8 cellular contexts compared by ENCODE assay signal in the genomic region with DNA sequence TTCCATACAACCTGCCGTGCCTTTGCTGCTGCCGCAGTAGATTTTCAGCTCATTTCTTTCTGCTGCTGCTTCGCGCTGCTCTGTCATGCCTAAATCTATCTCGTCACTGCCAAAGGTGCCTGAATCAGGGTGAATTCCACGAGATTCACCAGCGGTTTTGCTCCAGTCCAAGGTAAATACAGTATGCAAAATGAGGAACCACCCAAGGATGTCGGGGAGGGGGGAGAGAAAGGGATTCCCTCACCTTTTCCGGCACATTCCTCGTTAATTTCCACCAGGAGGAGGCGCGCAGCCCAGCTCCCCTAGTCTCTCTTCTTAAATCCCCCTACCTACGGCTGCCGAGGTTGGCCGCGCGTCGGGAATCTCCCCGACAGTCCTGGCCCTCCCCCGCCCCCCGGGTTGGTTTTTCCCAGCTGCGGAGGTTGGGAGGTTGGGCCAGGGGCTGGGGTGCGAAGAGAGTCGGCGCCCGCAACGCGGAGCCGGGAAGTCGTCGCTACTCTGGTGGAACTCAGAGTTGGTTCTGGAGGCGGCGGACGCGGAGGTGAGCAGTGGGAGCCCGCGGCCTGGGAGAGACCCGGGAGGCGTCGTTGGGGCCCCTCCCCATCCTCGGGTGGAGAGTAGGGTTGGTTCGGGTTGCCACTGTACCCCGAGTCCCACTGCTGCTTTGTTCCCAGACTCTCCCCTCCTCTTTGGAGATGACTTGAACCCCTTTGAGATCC. TPM values are rescaled to one million over a fixed set of nuclear protein-coding genes. Genes with fewer than 3 reads are reported as not detected.
DNase-seq lines count a peak whose midpoint lies in the region; ATAC-seq, FAIRE-seq and TF ChIP-seq lines count a peak whose summit lies in the region.

Gene TPBG (plus strand): TSS at position 450 of the 719 bp plus-strand sequence. CDS start 1,145 bp downstream, outside the sequence.

- no peaks in the 10 kb centered on the region for H3K9me3 ChIP-seq in A549
- H3K9me3 ChIP-seq in iPS-18a (ENCODE audit: control insufficient read depth, low read depth, low read length), result no peaks in the 10 kb centered on the region
- H3K9me3 ChIP-seq in sigmoid colon, result no peaks in the 10 kb centered on the region

- no peak for FAIRE-seq in A549 (lab: Jason Lieb, UNC)

- H3K27ac ChIP-seq in A549 (peak within 1 kb of the TSS; percentile 96 to 98), iPS-18a (ENCODE audit: low read length) (peak within 1 kb of the TSS; percentile 18), sigmoid colon (peak within 1 kb of the TSS; percentile 64 to 91 (median 73))

- H3K36me3 Mint-ChIP-seq in MCF 10A (ENCODE audit: insufficient read depth, unreplicated experiment), result peaks cover 17% of the 10 kb centered on the region

- peak within 1 kb of the TSS; percentile 94 for H3K27ac Mint-ChIP-seq in MCF 10A (ENCODE audit: low read depth, unreplicated experiment)

- BruUV-seq in MCF 10A (replicated peaks; lab: Mats Ljungman, UMichigan), result no TSS peak

- H3K9ac ChIP-seq in iPS-18a (ENCODE audit: low read length), result peak within 1 kb of the TSS; percentile 73

- TF ChIP-seq CTCF in A549 (IDR thresholded peaks at IDR 0.05) (peak; percentile 25; the same call in 1 of the 3 replicates), GM12865 (IDR thresholded peaks at IDR 0.05; ENCODE audit: insufficient read depth, low read depth, low read length, missing control alignments) (peak; percentile 11), MCF 10A (IDR thresholded peaks at IDR 0.05; ENCODE audit: unreplicated experiment) (peak; percentile 23), sigmoid colon (IDR thresholded peaks at IDR 0.05) (no peak)

- no peak for TF ChIP-seq EP300 in A549 (IDR thresholded peaks at IDR 0.05)
- TF ChIP-seq EP300 in sigmoid colon (IDR thresholded peaks at IDR 0.05), result no peak

- H3K4me3 Mint-ChIP-seq in MCF 10A (ENCODE audit: unreplicated experiment), result peak within 1 kb of the TSS; percentile 87

- intact Hi-C loops in MCF 10A (cut with micrococcal nuclease) (loop anchor here (1.0 to 2.0 kb wide), 6 partner anchors 32 to 694 kb away; no protein-coding TSS in a partner anchor), sigmoid colon (cut with DNase I) (loop anchor here (5.0 kb wide), 1 partner anchor 694 kb away; no protein-coding TSS in a partner anchor)

- CTCF ChIA-PET in A549 (lab: Yijun Ruan, JAX) (interaction anchor here (0.6 to 2.6 kb wide), 12 partner anchors 20 to 703 kb away, joined by 3 to 9 read pairs (median 4); partner anchors contain the start of genes DOP1A and UBE3D), MCF 10A (lab: Yijun Ruan, JAX) (interaction anchor here (0.6 to 1.8 kb wide), 14 partner anchors 11 to 1567 kb away, joined by 3 to 8 read pairs (median 4); partner anchors contain the start of gene UBE3D)

- H3K27me3 Mint-ChIP-seq in MCF 10A (ENCODE audit: insufficient read depth, unreplicated experiment), result no peaks in the 10 kb centered on the region

- WGBS in A549 (ENCODE audit: missing lambda C conversion rate), result 0% methylated on average over 19 of the region's 43 CpGs
- 1% methylated on average over 43 of the region's 43 CpGs for WGBS in sigmoid colon, 2 donors

- no peaks in the 10 kb centered on the region for H3K9me3 Mint-ChIP-seq in MCF 10A (ENCODE audit: unreplicated experiment)

- H3K4me1 ChIP-seq in A549, result peaks cover 27% of the 10 kb centered on the region; the same call in 2 of the 3 replicates
- peaks cover 21% of the 10 kb centered on the region for H3K4me1 ChIP-seq in iPS-18a (ENCODE audit: control insufficient read depth, low read depth, low read length)
- H3K4me1 ChIP-seq in sigmoid colon, result peaks cover 0 to 33% (median 20%) of the 10 kb centered on the region in 4 donors

- POLR2A ChIA-PET in A549 (lab: Yijun Ruan, JAX), result interaction anchor here (0.9 to 3.1 kb wide), 4 partner anchors 34 to 115 kb away, joined by 3 to 17 read pairs (median 4); partner anchors contain the start of gene IBTK
- POLR2A ChIA-PET in MCF 10A (lab: Yijun Ruan, JAX), result interaction anchor here (0.7 to 7.8 kb wide), 34 partner anchors 9 to 708 kb away, joined by 3 to 67 read pairs (median 5); partner anchors contain the start of genes DOP1A, IBTK and UBE3D

- H3K36me3 ChIP-seq in iPS-18a (ENCODE audit: control insufficient read depth, low read depth, low read length) (peaks cover 5% of the 10 kb centered on the region), sigmoid colon (no peaks in the 10 kb centered on the region)

- peaks cover 32% of the 10 kb centered on the region for H3K4me1 Mint-ChIP-seq in MCF 10A (ENCODE audit: insufficient read depth, unreplicated experiment)

- TF ChIP-seq RAD21 in A549 (conservative IDR thresholded peaks at IDR 0.05 in 1 of 2, IDR thresholded peaks at IDR 0.05 in 1 of 2), result peak; percentile 22 to 41; a peak in 4 of 5 replicates

- peaks cover 25% of the 10 kb centered on the region for H3K27me3 ChIP-seq in iPS-18a (ENCODE audit: control insufficient read depth, insufficient read depth, low read length)
- peaks cover 8 to 50% (median 17%) of the 10 kb centered on the region in 3 donors for H3K27me3 ChIP-seq in sigmoid colon

- ATAC-seq in A549, result peak; percentile 62 to 80
- peak; percentile 25 for ATAC-seq in HG03103 (IDR thresholded peaks at IDR 0.05; ENCODE audit: low read depth, unreplicated experiment)
- no peak for ATAC-seq in HG02840 (IDR thresholded peaks at IDR 0.05; ENCODE audit: low FRiP score, unreplicated experiment)

- DNase-seq in A549 (ENCODE audit: low read depth in 1 of 2, low spot score in 1 of 2) (peak; percentile 46 to 72), GM12865 (ENCODE audit: low read depth) (peak; percentile 72), RPMI7951 (ENCODE audit: low read depth) (peak; percentile 72), MCF 10A (ENCODE audit: unreplicated experiment) (peak; percentile 85), sigmoid colon (peak; percentile 70)

- H3K4me3 ChIP-seq in A549 (peak within 1 kb of the TSS; percentile 95), GM12865 (ENCODE audit: low read depth, low read length) (peak within 1 kb of the TSS; percentile 68), iPS-18a (ENCODE audit: low read length) (peak within 1 kb of the TSS; percentile 95), sigmoid colon (peak within 1 kb of the TSS; percentile 39 to 69 (median 56))

- H3K4me2 ChIP-seq in A549, result peak within 1 kb of the TSS; percentile 98

- TF ChIP-seq POLR2A in A549 (IDR thresholded peaks at IDR 0.05; ENCODE audit: low read length) (peak; percentile 70), sigmoid colon (IDR thresholded peaks at IDR 0.05) (no peak)

TF ChIP-seq in A549, 52 proteins besides CTCF, POLR2A, EP300 and RAD21:
- TF ChIP-seq MAX (IDR thresholded peaks at IDR 0.05), result peak; percentile 53
- TF ChIP-seq SMC3 (IDR thresholded peaks at IDR 0.05), result peak; percentile 55
- no peak for TF ChIP-seq ESRRA (IDR thresholded peaks at IDR 0.05; ENCODE audit: borderline replicate concordance, low read length)
- TF ChIP-seq JUN (IDR thresholded peaks at IDR 0.05), result 0 out of 5 replicates have a peak, but pooled peaks of 1 of the 2 experiments have one; percentile 58
- peak; percentile 74; the same call in 1 of the 3 replicates for TF ChIP-seq BCL3 (IDR thresholded peaks at IDR 0.05)
- no peak for TF ChIP-seq HOXB13 (CRISPR knock-in tag; IDR thresholded peaks at IDR 0.05; ENCODE audit: low read depth)

RNA-seq across cellular contexts. Expression of gene TPBG, which starts in this region (rescaled TPM):
- polyA plus RNA-seq in A549 (2011; rRNA removed) (47.1 and 54.4 TPM in 2 replicates), A549 (2017; fragmentation: RNase III; extraction: RNeasy Plus Mini Kit Qiagen cat#74134 plus additional on column Dnase treatment) (25.3 to 33.2 TPM (median 32.2 TPM) in 3 replicates), sigmoid colon (1 to 10 TPM in 2 of 3 donors, under 1 TPM in 1; 0.92 to 7.3 (median 1.8) TPM)
- 18.6 and 25.4 TPM in 2 replicates for polyA plus RNA-seq in A549 (2012; cell fraction: cytosol; rRNA removed)
- polyA plus RNA-seq in A549 (2012; cell fraction: nucleus; rRNA removed), result 52.4 and 75.4 TPM in 2 replicates
- 17.4 and 20.1 TPM in 2 replicates for polyA minus RNA-seq in A549 (2011; rRNA and poly(A)+ RNA removed)
- total RNA-seq in RPMI7951 (2014; rRNA removed; shearing (Covaris generic)), result 65.2 and 68.2 TPM in 2 replicates
- total RNA-seq in MCF 10A (2022) (72.9 and 96.9 TPM in 2 replicates), sigmoid colon (10 to 100 TPM in 1 of 4 donors, 1 to 10 TPM in 3; 6.1 to 10.8 (median 6.4) TPM)

Comparison
In these comparisons a context has a peak if more than half of its experiments do, and no peak if none do; other contexts are left out.
1. H3K27ac ChIP-seq: peak in every context shown above with its lines; median percentile 97 in A549; 73 in sigmoid colon; 18 in iPS-18a.
2. CTCF ChIP-seq: peak in A549 (single experiment), GM12865 (single experiment) and MCF 10A (single experiment); none in sigmoid colon (0 of 4).
3. Peak in every context shown above with its lines, with median percentiles within 50 percentile points of each other: DNase-seq and H3K4me3 ChIP-seq.